In the genomic region with DNA sequence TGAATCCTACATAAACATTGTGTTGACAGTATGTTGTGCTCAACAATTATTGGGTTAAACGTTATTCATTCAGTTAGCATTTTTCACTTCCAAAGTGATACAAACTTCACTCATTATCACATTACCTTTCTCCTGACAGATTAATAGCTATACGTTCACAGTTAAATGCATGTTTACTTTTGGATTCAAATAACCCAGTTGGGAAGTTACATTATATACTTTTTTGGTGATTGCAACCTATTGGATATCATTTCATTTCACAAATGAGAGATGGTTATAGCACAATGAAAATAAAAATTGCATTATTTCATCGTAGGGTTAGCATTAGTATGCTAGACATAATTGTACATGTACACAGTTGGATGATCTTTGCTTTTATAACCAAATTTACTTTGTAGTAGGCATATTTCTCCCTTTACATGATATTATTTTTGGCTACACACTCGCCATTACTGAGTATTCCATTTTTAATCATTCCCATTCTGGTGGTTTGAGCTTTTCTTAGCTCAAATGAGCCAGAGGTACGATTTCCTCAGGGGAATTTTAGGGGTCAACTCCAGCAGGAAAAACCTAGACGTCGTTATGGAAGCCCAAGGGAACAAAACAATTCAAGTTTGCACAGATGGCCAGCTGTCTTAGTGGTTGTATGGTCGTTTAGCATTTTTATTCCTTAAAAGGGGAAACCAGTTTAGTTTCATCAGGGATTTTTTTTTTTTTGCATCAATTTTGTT, we compare ENCODE assay signal across 8 cellular contexts. TPM values are rescaled to one million over a fixed set of nuclear protein-coding genes. Genes with fewer than 3 reads are reported as not detected.
DNase-seq lines count a peak whose midpoint lies in the region; ATAC-seq, FAIRE-seq and TF ChIP-seq lines count a peak whose summit lies in the region.

No MANE protein-coding gene starts in this region.

- DNase-seq in A549 (ENCODE audit: low read depth in 1 of 2, low spot score in 1 of 2): no peak
- no peak for DNase-seq in GM12892 (ENCODE audit: insufficient read length)
- no peak for DNase-seq in activated CD8-positive, alpha-beta T cell treated with anti-CD3 and anti-CD28 coated beads for 36 hours
- DNase-seq in right cardiac atrium: no peak
- no peak for DNase-seq in germinal center (ENCODE audit: low spot score)
- no peak for DNase-seq in NCI-H187 (lab: John Stamatoyannopoulos, UW)
- DNase-seq in effector CD8-positive, alpha-beta T cell (lab: John Stamatoyannopoulos, UW): no peak

- no peak for TF ChIP-seq RAD21 in A549 (conservative IDR thresholded peaks at IDR 0.05 in 1 of 2, IDR thresholded peaks at IDR 0.05 in 1 of 2)

- H3K9ac ChIP-seq in skeletal muscle satellite cell (ENCODE audit: low read depth, low read length): peak overlapping the region; percentile 96

- peaks cover 28% of the 10 kb centered on the region for H3K4me1 Mint-ChIP-seq in activated CD8-positive, alpha-beta T cell treated with anti-CD3 and anti-CD28 coated beads for 36 hours (ENCODE audit: low read depth)

- peak overlapping the region; percentile 86 for H3K4me2 ChIP-seq in A549
- peak overlapping the region; percentile 85 for H3K4me2 ChIP-seq in skeletal muscle satellite cell (ENCODE audit: low read length)

- no peaks in the 10 kb centered on the region for H3K27me3 Mint-ChIP-seq in activated CD8-positive, alpha-beta T cell treated with anti-CD3 and anti-CD28 coated beads for 36 hours

- H3K9me3 ChIP-seq in A549 (no peaks in the 10 kb centered on the region), right cardiac atrium (ENCODE audit: control insufficient read depth, low read length) (no peaks in the 10 kb centered on the region), skeletal muscle satellite cell (replicated peaks; ENCODE audit: low read length) (peaks cover 5% of the 10 kb centered on the region)

- H3K36me3 ChIP-seq in skeletal muscle satellite cell (ENCODE audit: insufficient read depth, low read length): no peaks in the 10 kb centered on the region

- no peaks in the 10 kb centered on the region for H3K27me3 ChIP-seq in right cardiac atrium (ENCODE audit: control insufficient read depth, insufficient read depth)
- H3K27me3 ChIP-seq in skeletal muscle satellite cell (ENCODE audit: control insufficient read depth, insufficient read depth, low read length): no peaks in the 10 kb centered on the region

- ATAC-seq in A549 (no peak), right cardiac atrium (no peak)
- no peak for ATAC-seq in activated CD8-positive, alpha-beta T cell treated with anti-CD3 and anti-CD28 coated beads for 36 hours

- H3K4me1 ChIP-seq in A549: peaks cover 22% of the 10 kb centered on the region
- H3K4me1 ChIP-seq in right cardiac atrium (ENCODE audit: control insufficient read depth, insufficient read depth, low read length): no peaks in the 10 kb centered on the region
- peaks cover 30% of the 10 kb centered on the region for H3K4me1 ChIP-seq in skeletal muscle satellite cell (ENCODE audit: control insufficient read depth, insufficient read depth, low read length)

- H3K4me3 ChIP-seq in A549: peak overlapping the region; percentile 84
- H3K4me3 ChIP-seq in right cardiac atrium (ENCODE audit: low read length): peak overlapping the region; percentile 92
- peak overlapping the region; percentile 87 for H3K4me3 ChIP-seq in skeletal muscle satellite cell (ENCODE audit: low read length)

- POLR2A ChIA-PET in A549 (lab: Yijun Ruan, JAX): interaction anchor here (1.6 kb wide), 1 partner anchor 239 kb away, joined by 7 read pairs; no protein-coding TSS in a partner anchor
- POLR2A ChIA-PET in activated CD8-positive, alpha-beta T cell treated with anti-CD3 and anti-CD28 coated beads for 36 hours (lab: Charles Lee): interaction anchor here (0.6 to 3.9 kb wide), 12 partner anchors 9 to 1420 kb away, joined by 3 to 28 read pairs (median 5); no protein-coding TSS in a partner anchor

- peaks cover 9% of the 10 kb centered on the region for H3K9me3 Mint-ChIP-seq in activated CD8-positive, alpha-beta T cell treated with anti-CD3 and anti-CD28 coated beads for 36 hours

- intact Hi-C loops in activated CD8-positive, alpha-beta T cell treated with anti-CD3 and anti-CD28 coated beads for 36 hours (cut with micrococcal nuclease): loop anchor here (5.0 kb wide), 2 partner anchors 42 to 298 kb away; no protein-coding TSS in a partner anchor
- intact Hi-C loops in right cardiac atrium (cut with DNase I): no loop called here

- H3K27ac ChIP-seq in A549 (peak overlapping the region; percentile 82 to 100), right cardiac atrium (ENCODE audit: low read length) (peak overlapping the region; percentile 97)

- no peak for TF ChIP-seq EP300 in A549 (IDR thresholded peaks at IDR 0.05)

- peak overlapping the region; percentile 96 for H3K27ac Mint-ChIP-seq in activated CD8-positive, alpha-beta T cell treated with anti-CD3 and anti-CD28 coated beads for 36 hours

- TF ChIP-seq CTCF in A549 (IDR thresholded peaks at IDR 0.05): no peak
- TF ChIP-seq CTCF in activated CD8-positive, alpha-beta T cell treated with anti-CD3 and anti-CD28 coated beads for 36 hours (IDR thresholded peaks at IDR 0.05): no peak

- H3K36me3 Mint-ChIP-seq in activated CD8-positive, alpha-beta T cell treated with anti-CD3 and anti-CD28 coated beads for 36 hours (ENCODE audit: low read depth): peaks cover 26% of the 10 kb centered on the region

- CTCF ChIA-PET in A549 (lab: Yijun Ruan, JAX): interaction anchor here (0.6 to 1.1 kb wide), 5 partner anchors 68 to 795 kb away, joined by 3 to 4 read pairs (median 4); no protein-coding TSS in a partner anchor
- CTCF ChIA-PET in activated CD8-positive, alpha-beta T cell treated with anti-CD3 and anti-CD28 coated beads for 36 hours (lab: Charles Lee): interaction anchor here (1.1 to 1.9 kb wide), 2 partner anchors 21 to 354 kb away, joined by 4 to 5 read pairs; no protein-coding TSS in a partner anchor

- H3K4me3 Mint-ChIP-seq in activated CD8-positive, alpha-beta T cell treated with anti-CD3 and anti-CD28 coated beads for 36 hours: peak overlapping the region; percentile 98

- 3% methylated on average over 8 of the region's 8 CpGs for WGBS in A549 (ENCODE audit: missing lambda C conversion rate)
- WGBS in right cardiac atrium: 4% methylated on average over 8 of the region's 8 CpGs

- no peak for TF ChIP-seq POLR2A in A549 (IDR thresholded peaks at IDR 0.05; ENCODE audit: low read length)
- no peak; the same call in 1 of the 2 replicates for TF ChIP-seq POLR2A in GM12892 (IDR thresholded peaks at IDR 0.05; ENCODE audit: low read depth, low read length)

- FAIRE-seq in A549 (lab: Jason Lieb, UNC) (no peak), GM12892 (lab: Jason Lieb, UNC) (peak; percentile 38)

TF ChIP-seq in A549, 52 proteins besides CTCF, POLR2A, EP300 and RAD21 (continues in another document):
- no peak for TF ChIP-seq ZC3H11A (IDR thresholded peaks at IDR 0.05)
- TF ChIP-seq RARB (CRISPR knock-in tag; IDR thresholded peaks at IDR 0.05): no peak
- no peak for TF ChIP-seq HOXB13 (CRISPR knock-in tag; IDR thresholded peaks at IDR 0.05; ENCODE audit: low read depth)
- TF ChIP-seq, protein P1, sequence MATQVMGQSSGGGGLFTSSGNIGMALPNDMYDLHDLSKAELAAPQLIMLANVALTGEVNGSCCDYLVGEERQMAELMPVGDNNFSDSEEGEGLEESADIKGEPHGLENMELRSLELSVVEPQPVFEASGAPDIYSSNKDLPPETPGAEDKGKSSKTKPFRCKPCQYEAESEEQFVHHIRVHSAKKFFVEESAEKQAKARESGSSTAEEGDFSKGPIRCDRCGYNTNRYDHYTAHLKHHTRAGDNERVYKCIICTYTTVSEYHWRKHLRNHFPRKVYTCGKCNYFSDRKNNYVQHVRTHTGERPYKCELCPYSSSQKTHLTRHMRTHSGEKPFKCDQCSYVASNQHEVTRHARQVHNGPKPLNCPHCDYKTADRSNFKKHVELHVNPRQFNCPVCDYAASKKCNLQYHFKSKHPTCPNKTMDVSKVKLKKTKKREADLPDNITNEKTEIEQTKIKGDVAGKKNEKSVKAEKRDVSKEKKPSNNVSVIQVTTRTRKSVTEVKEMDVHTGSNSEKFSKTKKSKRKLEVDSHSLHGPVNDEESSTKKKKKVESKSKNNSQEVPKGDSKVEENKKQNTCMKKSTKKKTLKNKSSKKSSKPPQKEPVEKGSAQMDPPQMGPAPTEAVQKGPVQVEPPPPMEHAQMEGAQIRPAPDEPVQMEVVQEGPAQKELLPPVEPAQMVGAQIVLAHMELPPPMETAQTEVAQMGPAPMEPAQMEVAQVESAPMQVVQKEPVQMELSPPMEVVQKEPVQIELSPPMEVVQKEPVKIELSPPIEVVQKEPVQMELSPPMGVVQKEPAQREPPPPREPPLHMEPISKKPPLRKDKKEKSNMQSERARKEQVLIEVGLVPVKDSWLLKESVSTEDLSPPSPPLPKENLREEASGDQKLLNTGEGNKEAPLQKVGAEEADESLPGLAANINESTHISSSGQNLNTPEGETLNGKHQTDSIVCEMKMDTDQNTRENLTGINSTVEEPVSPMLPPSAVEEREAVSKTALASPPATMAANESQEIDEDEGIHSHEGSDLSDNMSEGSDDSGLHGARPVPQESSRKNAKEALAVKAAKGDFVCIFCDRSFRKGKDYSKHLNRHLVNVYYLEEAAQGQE (IDR thresholded peaks at IDR 0.05): no peak
- no peak for TF ChIP-seq CBX2 (IDR thresholded peaks at IDR 0.05; ENCODE audit: borderline replicate concordance, low read depth)
- TF ChIP-seq RFX5 (IDR thresholded peaks at IDR 0.05): no peak
- no peak for TF ChIP-seq CBX8 (IDR thresholded peaks at IDR 0.05)
- no peak for TF ChIP-seq TP53 (CRISPR knock-in tag; IDR thresholded peaks at IDR 0.05)
- TF ChIP-seq CEBPB (IDR thresholded peaks at IDR 0.05): no peak
- TF ChIP-seq JUN (IDR thresholded peaks at IDR 0.05): no peak
- TF ChIP-seq, protein P2, sequence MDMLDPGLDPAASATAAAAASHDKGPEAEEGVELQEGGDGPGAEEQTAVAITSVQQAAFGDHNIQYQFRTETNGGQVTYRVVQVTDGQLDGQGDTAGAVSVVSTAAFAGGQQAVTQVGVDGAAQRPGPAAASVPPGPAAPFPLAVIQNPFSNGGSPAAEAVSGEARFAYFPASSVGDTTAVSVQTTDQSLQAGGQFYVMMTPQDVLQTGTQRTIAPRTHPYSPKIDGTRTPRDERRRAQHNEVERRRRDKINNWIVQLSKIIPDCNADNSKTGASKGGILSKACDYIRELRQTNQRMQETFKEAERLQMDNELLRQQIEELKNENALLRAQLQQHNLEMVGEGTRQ (IDR thresholded peaks at IDR 0.05): no peak

RNA-seq across cellular contexts. Expression of gene HIVEP1, which starts 2.0 kb away (rescaled TPM):
- polyA plus RNA-seq in A549 (2011; rRNA removed) (10.5 and 13.1 TPM in 2 replicates), A549 (2017; fragmentation: RNase III; extraction: RNeasy Plus Mini Kit Qiagen cat#74134 plus additional on column Dnase treatment) (5.8 to 6.1 TPM (median 6.1 TPM) in 3 replicates), right cardiac atrium (5.1 TPM)
- polyA plus RNA-seq in A549 (2012; cell fraction: cytosol; rRNA removed): 7.3 and 9.1 TPM in 2 replicates
- polyA plus RNA-seq in A549 (2012; cell fraction: nucleus; rRNA removed): 20.2 and 21.1 TPM in 2 replicates
- 26.3 and 30.2 TPM in 2 replicates for polyA minus RNA-seq in A549 (2011; rRNA and poly(A)+ RNA removed)
- 19.0 TPM for polyA plus RNA-seq in GM12892 (2012; ENCODE audit: missing spikeins)
- total RNA-seq in activated CD8-positive, alpha-beta T cell treated with anti-CD3 and anti-CD28 coated beads for 36 hours: 10 to 100 TPM; 38.5 to 41.3 TPM
- 10 to 100 TPM; 12.4 to 16.9 (median 15.4) TPM for total RNA-seq in right cardiac atrium
- 4.2 and 5.6 TPM in 2 replicates for total RNA-seq in skeletal muscle satellite cell (2012; rRNA removed)
